8 cellular contexts compared by ENCODE assay signal in genomic region chr5:163347671-163348070, GRCh38.
DNase-seq lines count a peak whose midpoint lies in the region; ATAC-seq and TF ChIP-seq lines count a peak whose summit lies in the region.

No MANE protein-coding gene starts in this region.

- no peaks in the 10 kb centered on the region for H3K4me1 Mint-ChIP-seq in activated CD8-positive, alpha-beta T cell treated with anti-CD3 and anti-CD28 coated beads, Interleukin-2, amount 10 ng/mL, durations not matched to agents 7 days and 5 days (ENCODE audit: low read depth)
- peaks cover 9% of the 10 kb centered on the region for H3K4me1 Mint-ChIP-seq in nephron

- no peak overlapping the region for H3K27ac Mint-ChIP-seq in activated CD8-positive, alpha-beta T cell treated with anti-CD3 and anti-CD28 coated beads, Interleukin-2, amount 10 ng/mL, durations not matched to agents 7 days and 5 days
- no peak overlapping the region for H3K27ac Mint-ChIP-seq in nephron

- H3K4me1 ChIP-seq in tibial nerve: no peaks in the 10 kb centered on the region

- no peak overlapping the region for H3K27ac ChIP-seq in tibial nerve

- no peaks in the 10 kb centered on the region for H3K27me3 ChIP-seq in tibial nerve

- no peaks in the 10 kb centered on the region for H3K27me3 Mint-ChIP-seq in activated CD8-positive, alpha-beta T cell treated with anti-CD3 and anti-CD28 coated beads, Interleukin-2, amount 10 ng/mL, durations not matched to agents 7 days and 5 days (ENCODE audit: low read depth)
- peaks cover 7% of the 10 kb centered on the region for H3K27me3 Mint-ChIP-seq in nephron (ENCODE audit: low read depth)

- DNase-seq in AG08395 (ENCODE audit: low spot score): peak; percentile 60
- peak; percentile 6 for DNase-seq in NCI-H226
- DNase-seq in activated CD8-positive, alpha-beta T cell treated with anti-CD3 and anti-CD28 coated beads, Interleukin-2, amount 10 ng/mL, durations not matched to agents 7 days and 5 days: peak; percentile 66
- DNase-seq in epithelial cell of proximal tubule (ENCODE audit: low read depth): peak; percentile 6
- DNase-seq in tibial nerve (ENCODE audit: low spot score in 2 of 2): peak in 1 of 2 donors; percentile 52

- POLR2A ChIA-PET in activated CD8-positive, alpha-beta T cell treated with anti-CD3 and anti-CD28 coated beads, Interleukin-2, amount 10 ng/mL, durations not matched to agents 7 days and 5 days (lab: Charles Lee): no interaction called here

- H3K4me3 Mint-ChIP-seq in activated CD8-positive, alpha-beta T cell treated with anti-CD3 and anti-CD28 coated beads, Interleukin-2, amount 10 ng/mL, durations not matched to agents 7 days and 5 days: no peak overlapping the region
- H3K4me3 Mint-ChIP-seq in nephron: no peak overlapping the region

- H3K9me3 Mint-ChIP-seq in activated CD8-positive, alpha-beta T cell treated with anti-CD3 and anti-CD28 coated beads, Interleukin-2, amount 10 ng/mL, durations not matched to agents 7 days and 5 days (ENCODE audit: insufficient read depth): no peaks in the 10 kb centered on the region
- no peaks in the 10 kb centered on the region for H3K9me3 Mint-ChIP-seq in nephron

- TF ChIP-seq EP300 in tibial nerve (IDR thresholded peaks at IDR 0.05): no peak

- H3K36me3 ChIP-seq in tibial nerve: no peaks in the 10 kb centered on the region

- no peaks in the 10 kb centered on the region for H3K36me3 Mint-ChIP-seq in activated CD8-positive, alpha-beta T cell treated with anti-CD3 and anti-CD28 coated beads, Interleukin-2, amount 10 ng/mL, durations not matched to agents 7 days and 5 days (ENCODE audit: low read depth)
- H3K36me3 Mint-ChIP-seq in nephron (ENCODE audit: low read depth): no peaks in the 10 kb centered on the region

- ATAC-seq in HG02759 (IDR thresholded peaks at IDR 0.05; ENCODE audit: unreplicated experiment): peak; percentile 69
- ATAC-seq in activated CD8-positive, alpha-beta T cell treated with anti-CD3 and anti-CD28 coated beads, Interleukin-2, amount 10 ng/mL, durations not matched to agents 7 days and 5 days: peak; percentile 60

- 0 to 1% methylated on average over 2 of the region's 2 CpGs for WGBS in tibial nerve, 2 donors

- TF ChIP-seq POLR2A in tibial nerve (IDR thresholded peaks at IDR 0.05): no peak

- H3K4me3 ChIP-seq in epithelial cell of proximal tubule (ENCODE audit: low read depth, low read length): no peak overlapping the region
- no peak overlapping the region for H3K4me3 ChIP-seq in tibial nerve

- TF ChIP-seq CTCF in GM12872 (IDR thresholded peaks at IDR 0.05; ENCODE audit: insufficient read depth, low read depth, low read length): peak; percentile 69
- TF ChIP-seq CTCF in epithelial cell of proximal tubule (conservative IDR thresholded peaks at IDR 0.05; ENCODE audit: low read depth, low read length): peak; percentile 88
- TF ChIP-seq CTCF in nephron (IDR thresholded peaks at IDR 0.05; ENCODE audit: unreplicated experiment in 3 of 3): peak; percentile 82 to 88 (median 82)
- peak; percentile 57 to 73 (median 67) for TF ChIP-seq CTCF in tibial nerve (IDR thresholded peaks at IDR 0.05)

- H3K9me3 ChIP-seq in tibial nerve: no peaks in the 10 kb centered on the region

- CTCF ChIA-PET in activated CD8-positive, alpha-beta T cell treated with anti-CD3 and anti-CD28 coated beads, Interleukin-2, amount 10 ng/mL, durations not matched to agents 7 days and 5 days (lab: Charles Lee): interaction anchor here (0.6 to 4.2 kb wide), 10 partner anchors 9 to 1892 kb away, joined by 3 to 25 read pairs (median 3); no protein-coding TSS in a partner anchor
